In genomic region chr2:235357881-235358280, GRCh38 we compare ENCODE assay signal across 25 cellular contexts.
"Had no signal": no experiment of that assay in that cellular context is flagged by ENCODE, and none has a peak within 500 bp of the region (broad histone marks: within the 10 kb centered on the region; RNA-seq: fewer than 3 reads in every experiment).

No MANE protein-coding gene starts in this region.

- H3K36me3 ChIP-seq: brain microvascular endothelial cell, esophagus squamous epithelium, gastroesophageal sphincter, heart right ventricle had no signal

- H3K9me3 ChIP-seq: esophagus squamous epithelium, gastroesophageal sphincter, heart right ventricle had no signal

- H3K27ac ChIP-seq: brain microvascular endothelial cell, coronary artery, dorsolateral prefrontal cortex, esophagus squamous epithelium, gastroesophageal sphincter, heart right ventricle had no signal

- H3K4me3 ChIP-seq: coronary artery, dorsolateral prefrontal cortex, esophagus squamous epithelium, gastroesophageal sphincter, heart right ventricle had no signal

- ATAC-seq: activated CD4-positive, alpha-beta T cell treated with anti-CD3 and anti-CD28 coated beads for 36 hours; activated T-cell treated with anti-CD3 and anti-CD28 coated beads, Interleukin-2, amount 50 U/mL, for 4 hours; activated T-helper 17 cell treated with anti-CD3 and anti-CD28 coated beads, Interleukin-2, amount 50 U/mL, for 72 hours; gastroesophageal sphincter; heart right ventricle; T-helper 17 cell had no signal

- DNase-seq: activated CD4-positive, alpha-beta memory T cell treated with anti-CD3 and anti-CD28 coated beads, Interleukin-2, amount 10 ng/mL, durations not matched to agents 7 days and 5 days; activated CD4-positive, alpha-beta T cell treated with anti-CD3 and anti-CD28 coated beads for 36 hours; activated CD4-positive, alpha-beta T cell treated with anti-CD3 and anti-CD28 coated beads, Interleukin-2, amount 10 ng/mL, durations not matched to agents 24 days and 14 days; activated CD4-positive, alpha-beta T cell treated with anti-CD3 and anti-CD28 coated beads, Interleukin-2, amount 50 U/mL, for 4 hours; activated CD4-positive, CD25-positive, alpha-beta regulatory T cell; activated CD4-positive, CD25-positive, alpha-beta regulatory T cell treated with anti-CD3 and anti-CD28 coated beads, Interleukin-2, amount 50 U/mL, for 72 hours; activated effector memory CD4-positive, alpha-beta T cell treated with Interleukin-2 at 50 U/mL for 16 hours; activated naive CD4-positive, alpha-beta T cell treated with anti-CD3 and anti-CD28 coated beads for 36 hours; activated naive CD8-positive, alpha-beta T cell treated with anti-CD3 and anti-CD28 coated beads, Interleukin-2, amount 10 ng/mL, durations not matched to agents 7 days and 5 days; activated T-cell treated with anti-CD3 and anti-CD28 coated beads, Interleukin-2, amount 50 U/mL, for 4 hours; brain microvascular endothelial cell; dorsolateral prefrontal cortex; effector memory CD4-positive, alpha-beta T cell; erythroblast; esophagus squamous epithelium; foreskin melanocyte; heart right ventricle; T-helper 1 cell; T-helper 17 cell; T1000 had no signal

- H3K27me3 ChIP-seq: brain microvascular endothelial cell had no signal

- FAIRE-seq: astrocyte, bronchial epithelial cell had no signal

- H3K4me1 ChIP-seq: esophagus squamous epithelium, gastroesophageal sphincter, heart right ventricle had no signal
